25 cellular contexts compared by ENCODE assay signal in genomic region chr16:53608094-53608493, GRCh38.
"Had no signal": no experiment of that assay in that cellular context is flagged by ENCODE, and none has a peak within 500 bp of the region (broad histone marks: within the 10 kb centered on the region; RNA-seq: fewer than 3 reads in every experiment).

No MANE protein-coding gene starts in this region.

- H3K4me3 ChIP-seq: coronary artery, dorsolateral prefrontal cortex, esophagus squamous epithelium, gastrocnemius medialis, heart right ventricle, left lung, lower lobe of right lung, mucosa of descending colon had no signal

- ATAC-seq: effector memory CD8-positive, alpha-beta T cell; esophagus mucosa; gastrocnemius medialis; heart right ventricle; left cardiac atrium; left lung; left ventricle myocardium superior; lower lobe of right lung; mucosa of descending colon had no signal

- H3K9me3 Mint-ChIP-seq: effector memory CD8-positive, alpha-beta T cell; endodermal cell; naive B cell had no signal

- H3K27me3 Mint-ChIP-seq: effector memory CD8-positive, alpha-beta T cell; naive B cell had no signal

- H3K27ac Mint-ChIP-seq: effector memory CD8-positive, alpha-beta T cell; endodermal cell; mesothelial cell of epicardium; naive B cell had no signal

- H3K9me3 ChIP-seq: esophagus squamous epithelium, gastrocnemius medialis, heart right ventricle, left lung, lower lobe of right lung, mucosa of descending colon had no signal

- H3K27me3 ChIP-seq: dorsolateral prefrontal cortex, esophagus squamous epithelium, gastrocnemius medialis, heart right ventricle, left lung had no signal

- H3K36me3 ChIP-seq: gastrocnemius medialis, left lung, lower lobe of right lung had no signal

- H3K4me1 ChIP-seq: esophagus squamous epithelium, gastrocnemius medialis, heart right ventricle, left lung, lower lobe of right lung had no signal

- H3K4me1 Mint-ChIP-seq: naive B cell had no signal

- H3K4me3 Mint-ChIP-seq: effector memory CD8-positive, alpha-beta T cell; endodermal cell; mesothelial cell of epicardium; naive B cell had no signal

- DNase-seq: dermis blood vessel endothelial cell; dorsolateral prefrontal cortex; effector CD8-positive, alpha-beta T cell; effector memory CD8-positive, alpha-beta T cell; endodermal cell; erythroblast; esophagus squamous epithelium; foreskin fibroblast; foreskin melanocyte; gastrocnemius medialis; glutamatergic neuron; head of caudate nucleus; heart right ventricle; hippocampal formation; left cardiac atrium; left lung; left ventricle myocardium superior; lower lobe of right lung; mesenchymal stem cell; mucosa of descending colon; naive B cell had no signal

- H3K27ac ChIP-seq: coronary artery, dorsolateral prefrontal cortex, epithelial cell of prostate, esophagus squamous epithelium, gastrocnemius medialis, heart right ventricle, left lung, lower lobe of right lung had no signal
